Comparison of ENCODE assay signal across 1 cellular context in the genomic region with DNA sequence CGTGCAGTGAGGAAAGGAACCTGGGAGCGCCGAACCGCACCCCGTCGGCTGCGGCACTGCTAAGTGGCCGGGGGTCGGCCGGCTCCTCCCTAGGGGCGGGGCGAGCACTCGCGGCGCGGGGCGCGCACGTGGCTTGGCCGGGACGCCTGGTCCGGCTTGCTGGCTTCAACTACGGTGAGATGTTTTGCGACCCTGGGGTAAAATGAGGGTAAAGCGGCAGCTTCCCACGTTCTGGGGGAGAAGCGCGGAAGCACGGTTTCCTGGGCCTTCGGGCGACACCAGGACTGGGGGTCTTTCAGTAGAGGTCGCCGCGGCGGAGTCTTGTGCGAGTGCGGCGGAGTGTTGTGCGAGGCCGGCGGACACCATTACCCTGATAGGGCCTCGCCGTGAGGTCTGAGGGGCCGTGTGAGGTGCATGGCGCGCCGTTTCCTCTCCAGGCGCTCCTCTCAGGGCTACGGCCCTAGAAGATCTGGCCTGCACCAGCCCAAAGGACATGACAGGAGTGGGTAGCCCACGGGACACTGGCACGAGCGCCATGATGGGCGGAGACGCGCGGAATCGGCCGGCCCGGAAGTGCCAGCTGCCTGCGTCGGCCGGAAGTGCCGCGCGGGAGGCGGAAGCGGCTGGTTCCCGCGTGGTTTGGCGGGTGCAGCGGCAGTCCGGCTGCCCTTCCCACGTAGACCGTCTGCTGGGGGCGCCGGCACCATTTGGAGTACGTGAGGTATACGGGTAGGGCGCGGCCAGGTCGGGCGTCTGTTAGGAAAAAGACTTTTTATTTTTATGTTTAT.
TF ChIP-seq lines count a peak whose summit lies in the region.

Gene PIGW (plus strand): TSS at position 107 of the 788 bp plus-strand sequence. CDS start 2,115 bp downstream, outside the sequence.

TF ChIP-seq in HepG2, 621 proteins besides CTCF, POLR2A, EP300 and RAD21 (continued from another document and continues in another):
- TF ChIP-seq, protein P1, sequence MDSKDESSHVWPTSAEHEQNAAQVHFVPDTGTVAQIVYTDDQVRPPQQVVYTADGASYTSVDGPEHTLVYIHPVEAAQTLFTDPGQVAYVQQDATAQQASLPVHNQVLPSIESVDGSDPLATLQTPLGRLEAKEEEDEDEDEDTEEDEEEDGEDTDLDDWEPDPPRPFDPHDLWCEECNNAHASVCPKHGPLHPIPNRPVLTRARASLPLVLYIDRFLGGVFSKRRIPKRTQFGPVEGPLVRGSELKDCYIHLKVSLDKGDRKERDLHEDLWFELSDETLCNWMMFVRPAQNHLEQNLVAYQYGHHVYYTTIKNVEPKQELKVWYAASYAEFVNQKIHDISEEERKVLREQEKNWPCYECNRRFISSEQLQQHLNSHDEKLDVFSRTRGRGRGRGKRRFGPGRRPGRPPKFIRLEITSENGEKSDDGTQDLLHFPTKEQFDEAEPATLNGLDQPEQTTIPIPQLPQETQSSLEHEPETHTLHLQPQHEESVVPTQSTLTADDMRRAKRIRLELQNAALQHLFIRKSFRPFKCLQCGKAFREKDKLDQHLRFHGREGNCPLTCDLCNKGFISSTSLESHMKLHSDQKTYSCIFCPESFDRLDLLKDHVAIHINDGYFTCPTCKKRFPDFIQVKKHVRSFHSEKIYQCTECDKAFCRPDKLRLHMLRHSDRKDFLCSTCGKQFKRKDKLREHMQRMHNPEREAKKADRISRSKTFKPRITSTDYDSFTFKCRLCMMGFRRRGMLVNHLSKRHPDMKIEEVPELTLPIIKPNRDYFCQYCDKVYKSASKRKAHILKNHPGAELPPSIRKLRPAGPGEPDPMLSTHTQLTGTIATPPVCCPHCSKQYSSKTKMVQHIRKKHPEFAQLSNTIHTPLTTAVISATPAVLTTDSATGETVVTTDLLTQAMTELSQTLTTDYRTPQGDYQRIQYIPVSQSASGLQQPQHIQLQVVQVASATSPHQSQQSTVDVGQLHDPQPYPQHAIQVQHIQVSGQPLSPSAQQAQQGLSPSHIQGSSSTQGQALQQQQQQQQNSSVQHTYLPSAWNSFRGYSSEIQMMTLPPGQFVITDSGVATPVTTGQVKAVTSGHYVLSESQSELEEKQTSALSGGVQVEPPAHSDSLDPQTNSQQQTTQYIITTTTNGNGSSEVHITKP (CRISPR knock-in tag; IDR thresholded peaks at IDR 0.05; ENCODE audit: low read depth), result peak; percentile 71; the same call in 1 of the 2 replicates
- TF ChIP-seq PITX1 (CRISPR knock-in tag; IDR thresholded peaks at IDR 0.05) (0 out of 2 replicates have a peak, but pooled peaks have one; percentile 12), ZNF704 (CRISPR knock-in tag; IDR thresholded peaks at IDR 0.05; ENCODE audit: borderline replicate concordance) (peak; percentile 92; the same call in 1 of the 2 replicates), E2F1 (CRISPR knock-in tag; IDR thresholded peaks at IDR 0.05) (peak; percentile 75), ZBTB21 (CRISPR knock-in tag; IDR thresholded peaks at IDR 0.05) (peak; percentile 45; the same call in 1 of the 2 replicates), AKAP8 (CRISPR knock-in tag; IDR thresholded peaks at IDR 0.05) (peak; percentile 77), RARG (CRISPR knock-in tag; IDR thresholded peaks at IDR 0.05; ENCODE audit: low read depth) (no peak), ELK4 (CRISPR knock-in tag; IDR thresholded peaks at IDR 0.05; ENCODE audit: borderline replicate concordance) (no peak; the same call in none of the 2 replicates), ZNF430 (CRISPR knock-in tag; IDR thresholded peaks at IDR 0.05) (peak; percentile 89), ZNF576 (CRISPR knock-in tag; IDR thresholded peaks at IDR 0.05) (peak; percentile 6; the same call in 1 of the 2 replicates), FOSL1 (CRISPR knock-in tag; IDR thresholded peaks at IDR 0.05; ENCODE audit: borderline replicate concordance) (no peak), RORA (CRISPR knock-in tag; IDR thresholded peaks at IDR 0.05) (no peak), YY1 (IDR thresholded peaks at IDR 0.05; ENCODE audit: insufficient read depth, insufficient replicate concordance, low read depth, low read length) (peak; percentile 93), MLXIP (CRISPR knock-in tag; IDR thresholded peaks at IDR 0.05; ENCODE audit: borderline replicate concordance) (peak; percentile 57; the same call in 1 of the 2 replicates), SKI (IDR thresholded peaks at IDR 0.05; ENCODE audit: partially characterized antibody) (peak; percentile 50), ZNF75D (CRISPR knock-in tag; IDR thresholded peaks at IDR 0.05; ENCODE audit: borderline replicate concordance) (no peak), SRF (IDR thresholded peaks at IDR 0.05; ENCODE audit: low read depth, low read length) (no peak), ZFP41 (CRISPR knock-in tag; IDR thresholded peaks at IDR 0.05; ENCODE audit: borderline replicate concordance) (peak; percentile 81; the same call in 1 of the 2 replicates), ATF4 (CRISPR knock-in tag; IDR thresholded peaks at IDR 0.05) (no peak), KDM3A (CRISPR knock-in tag; IDR thresholded peaks at IDR 0.05; ENCODE audit: low read depth) (no peak; the same call in 1 of the 2 replicates), ZNF639 (CRISPR knock-in tag; conservative IDR thresholded peaks at IDR 0.05) (no peak), HIC2 (CRISPR knock-in tag; IDR thresholded peaks at IDR 0.05; ENCODE audit: low read depth) (0 out of 2 replicates have a peak, but pooled peaks have one; percentile 10), BRD4 (CRISPR knock-in tag; IDR thresholded peaks at IDR 0.05) (peak; percentile 35; the same call in 1 of the 2 replicates), CENPT (CRISPR knock-in tag; IDR thresholded peaks at IDR 0.05; ENCODE audit: low read depth) (no peak; the same call in 1 of the 2 replicates), MEF2D (CRISPR knock-in tag; IDR thresholded peaks at IDR 0.05) (no peak)
- TF ChIP-seq, protein P2, sequence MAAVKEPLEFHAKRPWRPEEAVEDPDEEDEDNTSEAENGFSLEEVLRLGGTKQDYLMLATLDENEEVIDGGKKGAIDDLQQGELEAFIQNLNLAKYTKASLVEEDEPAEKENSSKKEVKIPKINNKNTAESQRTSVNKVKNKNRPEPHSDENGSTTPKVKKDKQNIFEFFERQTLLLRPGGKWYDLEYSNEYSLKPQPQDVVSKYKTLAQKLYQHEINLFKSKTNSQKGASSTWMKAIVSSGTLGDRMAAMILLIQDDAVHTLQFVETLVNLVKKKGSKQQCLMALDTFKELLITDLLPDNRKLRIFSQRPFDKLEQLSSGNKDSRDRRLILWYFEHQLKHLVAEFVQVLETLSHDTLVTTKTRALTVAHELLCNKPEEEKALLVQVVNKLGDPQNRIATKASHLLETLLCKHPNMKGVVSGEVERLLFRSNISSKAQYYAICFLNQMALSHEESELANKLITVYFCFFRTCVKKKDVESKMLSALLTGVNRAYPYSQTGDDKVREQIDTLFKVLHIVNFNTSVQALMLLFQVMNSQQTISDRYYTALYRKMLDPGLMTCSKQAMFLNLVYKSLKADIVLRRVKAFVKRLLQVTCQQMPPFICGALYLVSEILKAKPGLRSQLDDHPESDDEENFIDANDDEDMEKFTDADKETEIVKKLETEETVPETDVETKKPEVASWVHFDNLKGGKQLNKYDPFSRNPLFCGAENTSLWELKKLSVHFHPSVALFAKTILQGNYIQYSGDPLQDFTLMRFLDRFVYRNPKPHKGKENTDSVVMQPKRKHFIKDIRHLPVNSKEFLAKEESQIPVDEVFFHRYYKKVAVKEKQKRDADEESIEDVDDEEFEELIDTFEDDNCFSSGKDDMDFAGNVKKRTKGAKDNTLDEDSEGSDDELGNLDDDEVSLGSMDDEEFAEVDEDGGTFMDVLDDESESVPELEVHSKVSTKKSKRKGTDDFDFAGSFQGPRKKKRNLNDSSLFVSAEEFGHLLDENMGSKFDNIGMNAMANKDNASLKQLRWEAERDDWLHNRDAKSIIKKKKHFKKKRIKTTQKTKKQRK (IDR thresholded peaks at IDR 0.05; ENCODE audit: low read length), result no peak
- TF ChIP-seq, protein P3, sequence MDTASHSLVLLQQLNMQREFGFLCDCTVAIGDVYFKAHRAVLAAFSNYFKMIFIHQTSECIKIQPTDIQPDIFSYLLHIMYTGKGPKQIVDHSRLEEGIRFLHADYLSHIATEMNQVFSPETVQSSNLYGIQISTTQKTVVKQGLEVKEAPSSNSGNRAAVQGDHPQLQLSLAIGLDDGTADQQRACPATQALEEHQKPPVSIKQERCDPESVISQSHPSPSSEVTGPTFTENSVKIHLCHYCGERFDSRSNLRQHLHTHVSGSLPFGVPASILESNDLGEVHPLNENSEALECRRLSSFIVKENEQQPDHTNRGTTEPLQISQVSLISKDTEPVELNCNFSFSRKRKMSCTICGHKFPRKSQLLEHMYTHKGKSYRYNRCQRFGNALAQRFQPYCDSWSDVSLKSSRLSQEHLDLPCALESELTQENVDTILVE (CRISPR knock-in tag; IDR thresholded peaks at IDR 0.05), result no peak
- TF ChIP-seq, protein P4, sequence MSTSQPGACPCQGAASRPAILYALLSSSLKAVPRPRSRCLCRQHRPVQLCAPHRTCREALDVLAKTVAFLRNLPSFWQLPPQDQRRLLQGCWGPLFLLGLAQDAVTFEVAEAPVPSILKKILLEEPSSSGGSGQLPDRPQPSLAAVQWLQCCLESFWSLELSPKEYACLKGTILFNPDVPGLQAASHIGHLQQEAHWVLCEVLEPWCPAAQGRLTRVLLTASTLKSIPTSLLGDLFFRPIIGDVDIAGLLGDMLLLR (CRISPR knock-in tag; IDR thresholded peaks at IDR 0.05), result peak; percentile 84; the same call in 1 of the 2 replicates
